Comparison of ENCODE assay signal across 8 cellular contexts in genomic region chr1:35269190-35269988, GRCh38. TPM values are rescaled to one million over a fixed set of nuclear protein-coding genes. Genes with fewer than 3 reads are reported as not detected.
DNase-seq lines count a peak whose midpoint lies in the region; ATAC-seq, FAIRE-seq and TF ChIP-seq lines count a peak whose summit lies in the region.

No MANE protein-coding gene starts in this region.

- intact Hi-C loops in gastrocnemius medialis (cut with DNase I; ENCODE audit: low total_unique reads) = loop anchor here (2.0 to 5.0 kb wide), 2 partner anchors 51 to 77 kb away; partner anchors contain the start of gene SFPQ

- no peaks in the 10 kb centered on the region for H3K36me3 Mint-ChIP-seq in T-cell

- peak overlapping the region; percentile 49 to 75 for H3K27ac Mint-ChIP-seq in T-cell

- H3K4me1 Mint-ChIP-seq in T-cell = peaks cover 32 to 37% (median 34%) of the 10 kb centered on the region in 3 donors

- H3K36me3 ChIP-seq in gastrocnemius medialis = no peaks in the 10 kb centered on the region

- TF ChIP-seq CTCF in A549 (IDR thresholded peaks at IDR 0.05) = no peak
- no peak for TF ChIP-seq CTCF in foreskin fibroblast (IDR thresholded peaks at IDR 0.05; ENCODE audit: low read depth, low read length)
- TF ChIP-seq CTCF in gastrocnemius medialis (IDR thresholded peaks at IDR 0.05 in 4 of 5, conservative IDR thresholded peaks at IDR 0.05 in 1 of 5) = no peak

- H3K27ac ChIP-seq in A549 = peak overlapping the region; percentile 98 to 100
- peak overlapping the region; percentile 79 to 92 (median 88) for H3K27ac ChIP-seq in gastrocnemius medialis

- H3K4me2 ChIP-seq in A549 = peak overlapping the region; percentile 68

- FAIRE-seq in A549 (lab: Jason Lieb, UNC) (no peak), GM12892 (lab: Jason Lieb, UNC) (peak; percentile 65)

- ATAC-seq in A549 = 0 out of 6 replicates have a peak, but pooled peaks of 1 of the 2 experiments have one; percentile 3
- no peak for ATAC-seq in T-cell (replicated peaks in 1 of 4)
- ATAC-seq in gastrocnemius medialis = no peak
- ATAC-seq in HG02981 (IDR thresholded peaks at IDR 0.05; ENCODE audit: unreplicated experiment) = no peak

- no peak for TF ChIP-seq RAD21 in A549 (conservative IDR thresholded peaks at IDR 0.05 in 1 of 2, IDR thresholded peaks at IDR 0.05 in 1 of 2)

- H3K4me3 ChIP-seq in A549 (peak overlapping the region; percentile 87), foreskin fibroblast (ENCODE audit: low read depth in 1 of 2, low read length in 2 of 2) (peak overlapping the region; percentile 69 to 88), gastrocnemius medialis (peak overlapping the region; percentile 75 to 94 (median 88))

- CTCF ChIA-PET in A549 (lab: Yijun Ruan, JAX) (interaction anchor here (0.6 kb wide), 1 partner anchor 17 kb away, joined by 4 read pairs; no protein-coding TSS in a partner anchor), T-cell (lab: Charles Lee) (no interaction called here)

- no peak for DNase-seq in A549 (ENCODE audit: low read depth in 1 of 2, low spot score in 1 of 2)
- DNase-seq in GM12892 (ENCODE audit: insufficient read length) = no peak
- peak in 2 of 34 experiments; percentile 2 to 3 for DNase-seq in T-cell
- DNase-seq in foreskin fibroblast = no peak
- no peak for DNase-seq in gastrocnemius medialis
- DNase-seq in GOT3 (lab: John Stamatoyannopoulos, UW) = no peak
- no peak for DNase-seq in T-helper 9 cell

- no peak for TF ChIP-seq EP300 in A549 (IDR thresholded peaks at IDR 0.05)

- in situ Hi-C loops in gastrocnemius medialis (cut with MboI; ENCODE audit: low sequenced_read_pairs in 4 of 4) = no loop called here

- peaks cover 0 to 5% (median 0%) of the 10 kb centered on the region in 3 donors for H3K9me3 Mint-ChIP-seq in T-cell

- no peaks in the 10 kb centered on the region for H3K27me3 ChIP-seq in gastrocnemius medialis

- TF ChIP-seq POLR2A in A549 (IDR thresholded peaks at IDR 0.05; ENCODE audit: low read length) (no peak), GM12892 (IDR thresholded peaks at IDR 0.05; ENCODE audit: low read depth, low read length) (no peak), gastrocnemius medialis (IDR thresholded peaks at IDR 0.05) (no peak)

- POLR2A ChIA-PET in A549 (lab: Yijun Ruan, JAX) (no interaction called here), T-cell (lab: Charles Lee) (no interaction called here)

- no peaks in the 10 kb centered on the region for H3K9me3 ChIP-seq in A549
- no peaks in the 10 kb centered on the region for H3K9me3 ChIP-seq in gastrocnemius medialis

- H3K27me3 Mint-ChIP-seq in T-cell = peaks cover 4 to 5% of the 10 kb centered on the region in 2 donors

- peak overlapping the region; percentile 82 to 90 (median 84) for H3K4me3 Mint-ChIP-seq in T-cell

- WGBS in A549 (ENCODE audit: missing lambda C conversion rate) = 7% methylated on average over 14 of the region's 24 CpGs

- H3K4me1 ChIP-seq in A549 (peaks cover 18% of the 10 kb centered on the region), gastrocnemius medialis (peaks cover 3 to 12% of the 10 kb centered on the region in 2 donors)

TF ChIP-seq in A549, 52 proteins besides CTCF, POLR2A, EP300 and RAD21:
- peak; percentile 39 to 59; a peak in 2 of 4 replicates for TF ChIP-seq CEBPB (IDR thresholded peaks at IDR 0.05)
- TF ChIP-seq MAZ (IDR thresholded peaks at IDR 0.05; ENCODE audit: borderline replicate concordance, low read depth, low read length) = no peak
- TF ChIP-seq POLR2AphosphoS2 (conservative IDR thresholded peaks at IDR 0.05; ENCODE audit: low read length) = no peak

RNA-seq across cellular contexts. Expression of gene ZMYM4, which starts 0.9 kb away (rescaled TPM):
- polyA plus RNA-seq in A549 (2011; rRNA removed) = 30.8 and 36.3 TPM in 2 replicates
- 4.9 and 5.5 TPM in 2 replicates for polyA plus RNA-seq in A549 (2012; cell fraction: cytosol; rRNA removed)
- polyA plus RNA-seq in A549 (2012; cell fraction: nucleus; rRNA removed) = 4.1 and 5.7 TPM in 2 replicates
- polyA plus RNA-seq in A549 (2017; fragmentation: RNase III; extraction: RNeasy Plus Mini Kit Qiagen cat#74134 plus additional on column Dnase treatment) = 12.2 to 12.7 TPM (median 12.6 TPM) in 3 replicates
- polyA minus RNA-seq in A549 (2011; rRNA and poly(A)+ RNA removed) = 28.9 and 33.2 TPM in 2 replicates
- 20.1 TPM for polyA plus RNA-seq in GM12892 (2012; ENCODE audit: missing spikeins)
- total RNA-seq in T-cell = 10 to 100 TPM; 28.7 to 41.7 (median 38.5) TPM
- total RNA-seq in gastrocnemius medialis = 10 to 100 TPM; 11.1 to 25.3 (median 13.7) TPM
